ENCODE assay signal across 9 cellular contexts in genomic region chr1:171468120-171468790, GRCh38. TPM values are rescaled to one million over a fixed set of nuclear protein-coding genes. Genes with fewer than 3 reads are reported as not detected.
DNase-seq lines count a peak whose midpoint lies in the region; ATAC-seq and TF ChIP-seq lines count a peak whose summit lies in the region.
"Had no signal": no experiment of that assay in that cellular context is flagged by ENCODE, and none has a peak within 500 bp of the region (broad histone marks: within the 10 kb centered on the region; RNA-seq: fewer than 3 reads in every experiment).

No MANE protein-coding gene starts in this region.

- H3K36me3 ChIP-seq in SK-N-SH (replicated peaks in 1 of 2; ENCODE audit: control insufficient read depth in 1 of 2, insufficient read depth in 2 of 2, low read length in 1 of 2): no peaks in the 10 kb centered on the region

- WGBS in SK-N-SH (ENCODE audit: low lambda C conversion rate): 29% methylated on average over 4 of the region's 4 CpGs

- no peaks in the 10 kb centered on the region for H3K27me3 ChIP-seq in SK-N-SH (ENCODE audit: insufficient read depth)

- peaks cover 0 to 4% of the 10 kb centered on the region in 2 experiments; a peak in 1 of 4 replicates for H3K4me1 ChIP-seq in SK-N-SH (ENCODE audit: control insufficient read depth in 1 of 2, insufficient read depth in 2 of 2, low read depth in 1 of 2, low read length in 1 of 2)

- H3K4me3 ChIP-seq in SK-N-SH (ENCODE audit: low read depth in 2 of 2, low read length in 1 of 2): no peak overlapping the region

- peak; percentile 88 for ATAC-seq in GM18867 (IDR thresholded peaks at IDR 0.05; ENCODE audit: unreplicated experiment)
- ATAC-seq in HG02840 (IDR thresholded peaks at IDR 0.05; ENCODE audit: low FRiP score, unreplicated experiment): peak; percentile 72
- ATAC-seq in omental fat pad (ENCODE audit: low FRiP score): peak; percentile 85
- no peak for ATAC-seq in HG03135 (IDR thresholded peaks at IDR 0.05; ENCODE audit: unreplicated experiment)

- peak overlapping the region in 1 of 2 experiments; percentile 83; a peak in 2 of 4 replicates for H3K27ac ChIP-seq in SK-N-SH (ENCODE audit: low read depth in 2 of 2, low read length in 1 of 2)

- POLR2A ChIA-PET in SK-N-SH (lab: Yijun Ruan, JAX): no interaction called here

- TF ChIP-seq EP300 in SK-N-SH (IDR thresholded peaks at IDR 0.05; ENCODE audit: borderline replicate concordance in 1 of 2, low read depth in 1 of 2, low read length in 1 of 2): no peak

- no peaks in the 10 kb centered on the region for H3K9me2 ChIP-seq in SK-N-SH

- no peaks in the 10 kb centered on the region for H3K9me3 ChIP-seq in SK-N-SH

- DNase-seq in SK-N-SH (no peak), omental fat pad (ENCODE audit: low spot score) (no peak), cerebellum (ENCODE audit: low spot score) (no peak), NCI-H2171 (lab: John Stamatoyannopoulos, UW) (no peak)
- no peak for DNase-seq in central memory CD4-positive, alpha-beta T cell
- DNase-seq: NCI-H1417 treated with DMSO at 0.1 percent for 48 hours had no signal

- no peak for TF ChIP-seq CTCF in SK-N-SH (IDR thresholded peaks at IDR 0.05)
- no peak for TF ChIP-seq CTCF in omental fat pad (IDR thresholded peaks at IDR 0.05)

- H3K4me2 ChIP-seq in SK-N-SH: peak overlapping the region; percentile 63

- no peak for TF ChIP-seq RAD21 in SK-N-SH (IDR thresholded peaks at IDR 0.05; ENCODE audit: low read length)

- H3F3A ChIP-seq in SK-N-SH (replicated peaks; ENCODE audit: insufficient read depth): peaks cover 18% of the 10 kb centered on the region

- peak overlapping the region; percentile 35; the same call in 1 of the 2 replicates for H3K9ac ChIP-seq in SK-N-SH

- H2AFZ ChIP-seq in SK-N-SH (ENCODE audit: low read depth): no peak overlapping the region

- no peaks in the 10 kb centered on the region for H4K20me1 ChIP-seq in SK-N-SH (ENCODE audit: insufficient read depth)

- H3K79me2 ChIP-seq in SK-N-SH (ENCODE audit: insufficient read depth): no peaks in the 10 kb centered on the region

- CTCF ChIA-PET in SK-N-SH (lab: Yijun Ruan, JAX): no interaction called here

TF ChIP-seq in SK-N-SH, 30 proteins besides CTCF, POLR2A, EP300 and RAD21:
- TF ChIP-seq MEF2A (IDR thresholded peaks at IDR 0.05; ENCODE audit: borderline replicate concordance, low read depth) (peak; percentile 84), JUND (IDR thresholded peaks at IDR 0.05) (no peak), FOSL2 (IDR thresholded peaks at IDR 0.05; ENCODE audit: borderline replicate concordance, low read depth) (peak; percentile 24; the same call in 1 of the 2 replicates)

RNA-seq across cellular contexts. Expression of gene PRRC2C, which starts 17.1 kb away (rescaled TPM):
- polyA plus RNA-seq in SK-N-SH (2012; rRNA removed): 39.9 and 45.6 TPM in 2 replicates
- 37.2 and 40.0 TPM in 2 replicates for polyA plus RNA-seq in SK-N-SH (2012; cell fraction: cytosol; rRNA removed)
- polyA plus RNA-seq in SK-N-SH (2012; cell fraction: nucleus; rRNA removed): 41.2 and 79.0 TPM in 2 replicates
- total RNA-seq in omental fat pad: 100 to 1,000 TPM in 2 of 4 donors, 10 to 100 TPM in 2; 83.9 to 130 (median 97.2) TPM
- total RNA-seq in cerebellum: 57.5 TPM
